In genomic region chr5:127006711-127007110, GRCh38 we compare ENCODE assay signal across 1 cellular context.
TF ChIP-seq lines count a peak whose summit lies in the region.

No MANE protein-coding gene starts in this region.

TF ChIP-seq in GM12878, 131 proteins besides CTCF, POLR2A, EP300 and RAD21 (continued from another document):
- no peak for TF ChIP-seq MLLT1 (IDR thresholded peaks at IDR 0.05)
TF ChIP-seq in GM12878: peak in this region for 0.
